ENCODE assay signal across 9 cellular contexts in genomic region chr4:157128395-157128794, GRCh38. TPM values are rescaled to one million over a fixed set of nuclear protein-coding genes. Genes with fewer than 3 reads are reported as not detected.
DNase-seq lines count a peak whose midpoint lies in the region; ATAC-seq and TF ChIP-seq lines count a peak whose summit lies in the region.
"Had no signal": no experiment of that assay in that cellular context is flagged by ENCODE, and none has a peak within 500 bp of the region (broad histone marks: within the 10 kb centered on the region; RNA-seq: fewer than 3 reads in every experiment).

No MANE protein-coding gene starts in this region.

- POLR2A ChIA-PET in naive thymus-derived CD4-positive, alpha-beta T cell (lab: Charles Lee): no interaction called here

- no peak overlapping the region for H3K4me3 ChIP-seq in naive thymus-derived CD4-positive, alpha-beta T cell (ENCODE audit: low read length)

- peak; percentile 31 to 55 (median 37) for TF ChIP-seq CTCF in nephron (IDR thresholded peaks at IDR 0.05; ENCODE audit: unreplicated experiment in 3 of 3)

- H3K4me3 Mint-ChIP-seq in nephron: no peak overlapping the region
- no peak overlapping the region for H3K4me3 Mint-ChIP-seq in naive thymus-derived CD4-positive, alpha-beta T cell

- H3K9me3 ChIP-seq in naive thymus-derived CD4-positive, alpha-beta T cell (ENCODE audit: control insufficient read depth in 2 of 3, low read length in 3 of 3): no peaks in the 10 kb centered on the region

- no peaks in the 10 kb centered on the region for H3K4me1 Mint-ChIP-seq in nephron
- H3K4me1 Mint-ChIP-seq in naive thymus-derived CD4-positive, alpha-beta T cell: no peaks in the 10 kb centered on the region

- peaks cover 2% of the 10 kb centered on the region for H3K9me3 Mint-ChIP-seq in nephron
- H3K9me3 Mint-ChIP-seq in naive thymus-derived CD4-positive, alpha-beta T cell: peaks cover 0 to 9% (median 0%) of the 10 kb centered on the region in 11 donors

- ATAC-seq in GM18858 (IDR thresholded peaks at IDR 0.05; ENCODE audit: unreplicated experiment): no peak
- ATAC-seq in sciatic nerve: no peak
- no peak for ATAC-seq in naive thymus-derived CD4-positive, alpha-beta T cell

- H3K27ac Mint-ChIP-seq in nephron: no peak overlapping the region
- no peak overlapping the region for H3K27ac Mint-ChIP-seq in naive thymus-derived CD4-positive, alpha-beta T cell

- no peaks in the 10 kb centered on the region for H3K36me3 ChIP-seq in naive thymus-derived CD4-positive, alpha-beta T cell (ENCODE audit: control insufficient read depth in 2 of 3, insufficient read depth in 3 of 3, low read length in 3 of 3)

- H3K36me3 Mint-ChIP-seq in nephron (ENCODE audit: low read depth): no peaks in the 10 kb centered on the region
- H3K36me3 Mint-ChIP-seq in naive thymus-derived CD4-positive, alpha-beta T cell: no peaks in the 10 kb centered on the region

- H3K27ac ChIP-seq in naive thymus-derived CD4-positive, alpha-beta T cell (ENCODE audit: low read depth, low read length): no peak overlapping the region

- CTCF ChIA-PET in naive thymus-derived CD4-positive, alpha-beta T cell (lab: Charles Lee): no interaction called here

- peak; percentile 61 for DNase-seq in ELR (ENCODE audit: low read depth)
- peak; percentile 16 for DNase-seq in NCI-H446 treated with DMSO at 0.1 percent for 48 hours (lab: John Stamatoyannopoulos, UW)
- peak; percentile 54 for DNase-seq in dedifferentiated amniotic fluid mesenchymal stem cell (ENCODE audit: extremely low spot score)
- DNase-seq in sciatic nerve (ENCODE audit: low spot score): no peak
- no peak for DNase-seq in naive thymus-derived CD4-positive, alpha-beta T cell
- no peak for DNase-seq in stimulated activated naive CD4-positive, alpha-beta T cell treated with Interleukin-2 at 50 U/mL for 16 hours (lab: John Stamatoyannopoulos, UW)
- DNase-seq: activated CD4-positive, alpha-beta T cell treated with anti-CD3 and anti-CD28 coated beads for 48 hours had no signal

- no peaks in the 10 kb centered on the region for H3K27me3 Mint-ChIP-seq in nephron (ENCODE audit: low read depth)
- no peaks in the 10 kb centered on the region for H3K27me3 Mint-ChIP-seq in naive thymus-derived CD4-positive, alpha-beta T cell

- no peaks in the 10 kb centered on the region for H3K27me3 ChIP-seq in naive thymus-derived CD4-positive, alpha-beta T cell (ENCODE audit: control insufficient read depth in 2 of 2, insufficient read depth in 2 of 2, low read length in 2 of 2)

- no peaks in the 10 kb centered on the region for H3K4me1 ChIP-seq in naive thymus-derived CD4-positive, alpha-beta T cell (ENCODE audit: control insufficient read depth in 2 of 2, insufficient read depth in 2 of 2, low read length in 2 of 2)

- intact Hi-C loops in sciatic nerve (cut with DNase I): no loop called here
- intact Hi-C loops in naive thymus-derived CD4-positive, alpha-beta T cell (cut with micrococcal nuclease): no loop called here

RNA-seq across cellular contexts. Expression of gene GLRB, which starts 52.4 kb away (rescaled TPM):
- 2.7 TPM for total RNA-seq in sciatic nerve
- total RNA-seq in naive thymus-derived CD4-positive, alpha-beta T cell: not detected
- not detected for polyA plus RNA-seq in naive thymus-derived CD4-positive, alpha-beta T cell

Comparison
In these comparisons a context has a peak if more than half of its experiments do, and no peak if none do; other contexts are left out.
1. DNase-seq: peak in ELR (single experiment), NCI-H446 treated with DMSO at 0.1 percent for 48 hours (single experiment) and dedifferentiated amniotic fluid mesenchymal stem cell (single experiment); none in sciatic nerve (single experiment), naive thymus-derived CD4-positive, alpha-beta T cell (0 of 9) and stimulated activated naive CD4-positive, alpha-beta T cell treated with Interleukin-2 at 50 U/mL for 16 hours (single experiment).